In the genomic region with DNA sequence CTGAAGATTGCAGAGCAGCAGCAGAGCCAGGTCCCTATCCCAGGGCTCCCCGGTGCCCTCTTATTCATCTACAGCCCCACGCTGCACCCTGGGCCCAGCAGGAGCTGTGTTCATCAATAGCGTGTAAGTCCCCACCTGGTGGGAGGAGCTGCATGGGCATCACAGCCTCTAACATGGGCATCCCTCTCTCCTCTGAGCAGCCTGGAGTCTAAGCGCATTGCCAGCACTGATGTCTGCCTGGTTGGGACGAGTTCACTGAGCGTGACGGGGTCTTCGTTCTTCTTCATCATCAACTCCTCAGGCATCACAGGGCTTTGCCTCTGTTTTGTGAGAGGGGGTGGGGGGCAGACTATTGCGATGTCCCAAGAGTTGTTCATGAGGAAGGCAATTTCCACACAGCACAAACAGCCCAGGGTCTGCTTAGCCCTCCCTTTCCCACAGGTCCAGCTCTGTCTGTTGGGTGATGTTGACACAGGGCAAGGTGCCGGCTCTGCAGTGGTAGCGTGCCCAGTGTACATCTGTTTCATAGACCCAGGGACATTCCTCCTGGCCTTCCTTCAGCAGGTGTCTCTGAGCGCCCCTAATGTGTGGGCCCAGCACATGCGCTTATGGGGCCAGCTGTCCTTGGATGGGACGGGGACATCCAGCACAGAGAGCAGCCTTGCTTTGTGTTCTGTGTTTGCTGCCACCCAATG, we compare ENCODE assay signal across 30 cellular contexts.
"Had no signal": no experiment of that assay in that cellular context is flagged by ENCODE, and none has a peak within 500 bp of the region (broad histone marks: within the 10 kb centered on the region; RNA-seq: fewer than 3 reads in every experiment).

No MANE protein-coding gene starts in this region.

- DNase-seq: activated B cell treated with CpG ODN at 0.5 μM for 24 hours; activated CD4-positive, alpha-beta memory T cell treated with anti-CD3 and anti-CD28 coated beads for 36 hours; activated CD4-positive, alpha-beta T cell treated with anti-CD3 and anti-CD28 coated beads for 4 hours; activated CD4-positive, alpha-beta T cell treated with anti-CD3 and anti-CD28 coated beads, Interleukin-2, amount 10 ng/mL, durations not matched to agents 24 days and 14 days; activated CD4-positive, alpha-beta T cell treated with anti-CD3 and anti-CD28 coated beads, Interleukin-2, amount 50 U/mL, for 1 hour; activated CD4-positive, alpha-beta T cell treated with anti-CD3 and anti-CD28 coated beads, Interleukin-2, amount 50 U/mL, for 4 hours; activated CD4-positive, CD25-positive, alpha-beta regulatory T cell treated with anti-CD3 and anti-CD28 coated beads, Interleukin-2, amount 50 U/mL, for 72 hours; activated CD8-positive, alpha-beta memory T cell treated with anti-CD3 and anti-CD28 coated beads, Interleukin-2, amount 50 U/mL, for 4 hours; activated CD8-positive, alpha-beta T cell treated with anti-CD3 and anti-CD28 coated beads for 36 hours; activated effector memory CD4-positive, alpha-beta T cell treated with anti-CD3 and anti-CD28 coated beads, Interleukin-2, amount 50 U/mL, for 16 hours; activated gamma-delta T cell treated with Interleukin-2 at 50 U/mL for 16 hours; activated naive CD4-positive, alpha-beta T cell; activated naive CD4-positive, alpha-beta T cell treated with anti-CD3 and anti-CD28 coated beads for 36 hours; activated naive CD4-positive, alpha-beta T cell treated with anti-CD3 and anti-CD28 coated beads, Interleukin-2, amount 50 U/mL, for 16 hours; activated naive CD8-positive, alpha-beta T cell treated with anti-CD3 and anti-CD28 coated beads for 36 hours; activated T-cell treated with anti-CD3 and anti-CD28 coated beads for 4 hours; activated T-cell treated with anti-CD3 and anti-CD28 coated beads, Interleukin-2, amount 50 U/mL, for 1 hour; activated T-cell treated with anti-CD3 and anti-CD28 coated beads, Interleukin-2, amount 50 U/mL, for 4 hours; activated T-cell treated with anti-CD3 and anti-CD28 coated beads, Interleukin-2, amount 50 U/mL, for 72 hours; adrenal gland; amniotic stem cell; aorta; body of pancreas; brain microvascular endothelial cell; caudate nucleus; cerebellar nuclear complex; T-helper 2 cell; T-helper 9 cell had no signal

- ATAC-seq: activated CD8-positive, alpha-beta T cell treated with anti-CD3 and anti-CD28 coated beads for 36 hours; activated naive CD4-positive, alpha-beta T cell treated with anti-CD3 and anti-CD28 coated beads, Interleukin-2, amount 50 U/mL, for 72 hours; activated T-cell treated with anti-CD3 and anti-CD28 coated beads, Interleukin-2, amount 50 U/mL, for 4 hours; activated T-cell treated with anti-CD3 and anti-CD28 coated beads, Interleukin-2, amount 50 U/mL, for 72 hours; activated T-helper 17 cell treated with anti-CD3 and anti-CD28 coated beads, Interleukin-2, amount 50 U/mL, for 72 hours; body of pancreas had no signal
